In the genomic region with DNA sequence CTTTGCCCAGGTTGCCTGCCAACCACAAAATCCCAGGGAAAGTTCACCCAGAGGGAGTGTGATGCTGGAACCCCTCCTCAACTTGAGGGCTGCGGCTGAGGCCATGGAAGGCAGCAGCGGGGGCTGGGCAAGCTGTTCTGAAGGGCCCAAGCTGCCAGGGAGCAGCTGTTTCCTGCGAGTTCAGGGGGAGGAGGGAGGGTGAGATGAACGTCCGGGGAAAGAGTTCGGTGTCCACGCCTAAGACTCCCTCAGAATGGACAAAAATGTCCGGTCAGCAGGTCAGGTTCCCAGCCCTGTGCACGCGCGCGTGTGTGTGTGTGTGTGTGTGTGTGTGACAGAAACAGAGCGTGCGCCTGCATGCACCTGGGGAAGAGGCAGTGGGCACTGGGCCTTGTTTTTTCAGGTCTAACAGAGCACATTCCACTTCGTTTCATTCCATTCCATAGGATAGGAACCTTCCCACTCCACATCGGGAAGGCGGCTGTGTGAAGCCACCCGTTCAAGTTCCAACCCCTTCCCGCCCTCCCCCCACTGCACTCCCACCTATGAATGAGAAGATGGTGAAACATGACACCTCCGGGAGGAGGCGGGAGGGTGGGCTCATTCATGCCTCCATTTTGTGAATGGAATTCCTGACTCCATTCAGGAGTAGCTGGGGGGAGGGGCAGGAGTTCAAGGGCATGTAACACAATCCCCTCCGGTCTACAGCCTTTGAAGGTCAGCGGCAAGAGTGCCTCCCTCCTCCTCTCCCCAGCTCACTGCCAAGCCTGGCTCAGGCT, we compare ENCODE assay signal across 9 cellular contexts. TPM values are rescaled to one million over a fixed set of nuclear protein-coding genes. Genes with fewer than 3 reads are reported as not detected.
DNase-seq lines count a peak whose midpoint lies in the region; ATAC-seq, FAIRE-seq and TF ChIP-seq lines count a peak whose summit lies in the region.
"Had no signal": no experiment of that assay in that cellular context is flagged by ENCODE, and none has a peak within 500 bp of the region (broad histone marks: within the 10 kb centered on the region; RNA-seq: fewer than 3 reads in every experiment).

No MANE protein-coding gene starts in this region.

- no peaks in the 10 kb centered on the region for H4K20me1 ChIP-seq in HepG2 (ENCODE audit: insufficient read depth, low read length)

- H3K79me2 ChIP-seq in HepG2 (ENCODE audit: insufficient read depth, low read length), result peaks cover 10% of the 10 kb centered on the region

- peak overlapping the region; percentile 96 for H3K27ac ChIP-seq in HepG2 (ENCODE audit: extremely low read length, insufficient read depth, low read length)

- no peak overlapping the region for H3K4me3 Mint-ChIP-seq in Caco-2 (ENCODE audit: unreplicated experiment)
- H3K4me3 Mint-ChIP-seq: activated naive CD4-positive, alpha-beta T cell treated with anti-CD3 and anti-CD28 coated beads, Interleukin-2, amount 50 U/mL, for 24 hours had no signal

- no peak overlapping the region for H3K4me3 ChIP-seq in Caco-2 (ENCODE audit: low read depth, low read length)
- H3K4me3 ChIP-seq in HepG2 (replicated peaks in 1 of 3; ENCODE audit: insufficient read depth in 1 of 3, low read depth in 2 of 3, low read length in 3 of 3), result peak overlapping the region in 2 of 3 experiments; percentile 26 to 58; a peak in 4 of 6 replicates

- TF ChIP-seq EP300 in HepG2 (IDR thresholded peaks at IDR 0.05; ENCODE audit: low read depth in 2 of 2, low read length in 2 of 2) (peak; percentile 97 to 98), HepG2 (CRISPR knock-in tag; IDR thresholded peaks at IDR 0.05; ENCODE audit: borderline replicate concordance) (peak; percentile 99)

- H3K36me3 Mint-ChIP-seq in Caco-2 (ENCODE audit: insufficient read depth, unreplicated experiment), result peaks cover 47% of the 10 kb centered on the region

- in situ Hi-C loops in HepG2 (cut with HindIII; ENCODE audit: extremely low pct_ligation_motif_present, low pct_unique_long_range_greater_than_20kb), result no loop called here

- CTCF ChIA-PET in Caco-2 (lab: Charles Lee), result no interaction called here
- CTCF ChIA-PET in HepG2 (lab: Yijun Ruan, JAX; ENCODE audit: low intra/inter-chr PET ratio, low total read pairs), result no interaction called here

- no peaks in the 10 kb centered on the region for H3K27me3 Mint-ChIP-seq in Caco-2 (ENCODE audit: insufficient read depth, unreplicated experiment)
- H3K27me3 Mint-ChIP-seq: activated naive CD4-positive, alpha-beta T cell treated with anti-CD3 and anti-CD28 coated beads, Interleukin-2, amount 50 U/mL, for 24 hours had no signal

- peak overlapping the region; percentile 24 for H3K27ac Mint-ChIP-seq in Caco-2 (ENCODE audit: unreplicated experiment)
- H3K27ac Mint-ChIP-seq: activated naive CD4-positive, alpha-beta T cell treated with anti-CD3 and anti-CD28 coated beads, Interleukin-2, amount 50 U/mL, for 24 hours had no signal

- H3K9ac ChIP-seq in HepG2 (ENCODE audit: insufficient read depth, low read depth, low read length), result peak overlapping the region; percentile 81

- intact Hi-C loops in Caco-2 (cut with micrococcal nuclease; ENCODE audit: unreplicated experiment), result no loop called here
- intact Hi-C loops in HepG2 (cut with micrococcal nuclease; ENCODE audit: unreplicated experiment), result loop anchor here (1.0 kb wide), 3 partner anchors 10 to 43 kb away; no protein-coding TSS in a partner anchor

- FAIRE-seq in HepG2 (lab: Jason Lieb, UNC), result peak; percentile 98

- BruUV-seq in Caco-2 (replicated peaks; lab: Mats Ljungman, UMichigan), result no TSS peak
- no TSS peak for BruUV-seq in HepG2 (replicated peaks; lab: Mats Ljungman, UMichigan)

- no peaks in the 10 kb centered on the region for H3K9me3 ChIP-seq in Caco-2
- H3K9me3 ChIP-seq in HepG2 (ENCODE audit: low read length), result no peaks in the 10 kb centered on the region

- peak; percentile 45 for TF ChIP-seq RAD21 in HepG2 (CRISPR knock-in tag; IDR thresholded peaks at IDR 0.05)

- no peaks in the 10 kb centered on the region for H3K9me3 Mint-ChIP-seq in Caco-2 (ENCODE audit: unreplicated experiment)
- H3K9me3 Mint-ChIP-seq: activated naive CD4-positive, alpha-beta T cell treated with anti-CD3 and anti-CD28 coated beads, Interleukin-2, amount 50 U/mL, for 24 hours had no signal

- peak; percentile 82 to 93 for TF ChIP-seq POLR2A in HepG2 (IDR thresholded peaks at IDR 0.05; ENCODE audit: insufficient read depth in 1 of 2, low read depth in 2 of 2, low read length in 2 of 2)

- POLR2A ChIA-PET in Caco-2 (lab: Charles Lee) (no interaction called here), HepG2 (lab: Yijun Ruan, JAX) (interaction anchor here (0.6 to 23.9 kb wide), 30 partner anchors 9 to 308 kb away, joined by 3 to 1546 read pairs (median 4); partner anchors contain the start of genes ARL4D, DHX8 and ETV4)

- H3K4me1 ChIP-seq in Caco-2 (peaks cover 12% of the 10 kb centered on the region), HepG2 (ENCODE audit: insufficient read depth, low read length) (peaks cover 97% of the 10 kb centered on the region)

- H3K36me3 ChIP-seq in Caco-2 (ENCODE audit: control insufficient read depth, insufficient read depth, low read length), result peaks cover 2% of the 10 kb centered on the region; the same call in 1 of the 2 replicates
- peaks cover 20 to 44% of the 10 kb centered on the region in 2 experiments for H3K36me3 ChIP-seq in HepG2 (replicated peaks in 1 of 2; ENCODE audit: control insufficient read depth in 1 of 2, insufficient read depth in 2 of 2, low read length in 2 of 2)

- ATAC-seq in HepG2, result peak; percentile 74

- H3K4me1 Mint-ChIP-seq in Caco-2 (ENCODE audit: low read depth, unreplicated experiment), result no peaks in the 10 kb centered on the region
- H3K4me1 Mint-ChIP-seq: activated naive CD4-positive, alpha-beta T cell treated with anti-CD3 and anti-CD28 coated beads, Interleukin-2, amount 50 U/mL, for 24 hours had no signal

- TF ChIP-seq CTCF in Caco-2 (IDR thresholded peaks at IDR 0.05; ENCODE audit: insufficient read depth in 1 of 2, low read depth in 1 of 2, low read length in 1 of 2, severe bottlenecking in 1 of 2, unreplicated experiment in 1 of 2) (no peak), HepG2 (CRISPR knock-in tag; IDR thresholded peaks at IDR 0.05) (peak; percentile 31; the same call in 1 of the 2 replicates)

- WGBS in HepG2 (ENCODE audit: low lambda C conversion rate), result 3% methylated on average over 23 of the region's 23 CpGs

- H3K27me3 ChIP-seq in Caco-2 (replicated peaks; ENCODE audit: control insufficient read depth, insufficient read depth, low read length) (no peaks in the 10 kb centered on the region), HepG2 (ENCODE audit: control insufficient read depth in 1 of 2, insufficient read depth in 2 of 2, low read length in 2 of 2) (no peaks in the 10 kb centered on the region)

- DNase-seq in Caco-2, result peak in 1 of 2 experiments; percentile 51
- peak; percentile 43 for DNase-seq in NCI-H2107 treated with DMSO at 0.1 percent for 48 hours (lab: John Stamatoyannopoulos, UW; ENCODE audit: unreplicated experiment)
- peak; percentile 35 for DNase-seq in cerebellar cortex (ENCODE audit: low spot score)
- peak; percentile 100 for DNase-seq in HepG2 (ENCODE audit: low spot score)
- no peak for DNase-seq in RKO (ENCODE audit: low spot score)
- DNase-seq in effector CD4-positive, alpha-beta T cell, result no peak
- DNase-seq in cortex of kidney (lab: John Stamatoyannopoulos, UW), result no peak
- DNase-seq in cerebellar nuclear complex (lab: John Stamatoyannopoulos, UW), result no peak

- peak overlapping the region; percentile 87 for H3K4me2 ChIP-seq in HepG2 (ENCODE audit: low read depth, low read length)

- no peak overlapping the region for H2AFZ ChIP-seq in HepG2 (ENCODE audit: low read length)

RNA-seq across cellular contexts. Expression of gene ETV4, which starts 15.6 kb away (rescaled TPM):
- total RNA-seq in Caco-2 (2022) (37.8 and 48.5 TPM in 2 replicates), HepG2 (2016; rRNA removed; fragmentation: Illumina TruSeq; extraction: Trizol) (126 and 128 TPM in 2 replicates)
- 59.4 and 72.0 TPM in 2 replicates for total RNA-seq in HepG2 (2016; cell fraction: cytosol; rRNA removed; fragmentation: Illumina TruSeq; extraction: Trizol; ENCODE audit: low read depth)
- total RNA-seq in HepG2 (2016; cell fraction: insoluble cytoplasmic fraction; rRNA removed; fragmentation: Illumina TruSeq; extraction: Trizol), result 106 and 130 TPM in 2 replicates
- 149 and 180 TPM in 2 replicates for total RNA-seq in HepG2 (2016; cell fraction: membrane; rRNA removed; fragmentation: Illumina TruSeq; extraction: Trizol)
- total RNA-seq in HepG2 (2016; cell fraction: nucleus; rRNA removed; fragmentation: Illumina TruSeq; extraction: Trizol), result 70.8 and 88.4 TPM in 2 replicates
- polyA plus RNA-seq in HepG2 (2011; rRNA removed), result 330 and 361 TPM in 2 replicates
- 170 and 232 TPM in 2 replicates for polyA plus RNA-seq in HepG2 (2011; cell fraction: cytosol; rRNA removed)
- 463 and 506 TPM in 2 replicates for polyA plus RNA-seq in HepG2 (2011; cell fraction: nucleus; rRNA removed)
- polyA plus RNA-seq in HepG2 (2012), result 277 and 289 TPM in 2 replicates
- polyA plus RNA-seq in HepG2 (2016; cell fraction: cytosol; fragmentation: Illumina TruSeq; extraction: Trizol; ENCODE audit: low read depth), result 120 and 136 TPM in 2 replicates
- 164 and 205 TPM in 2 replicates for polyA plus RNA-seq in HepG2 (2016; cell fraction: insoluble cytoplasmic fraction; fragmentation: Illumina TruSeq; extraction: Trizol; ENCODE audit: low read depth)
- polyA plus RNA-seq in HepG2 (2016; cell fraction: membrane; fragmentation: Illumina TruSeq; extraction: Trizol; ENCODE audit: low read depth), result 212 and 220 TPM in 2 replicates
- polyA plus RNA-seq in HepG2 (2016; cell fraction: nucleus; fragmentation: Illumina TruSeq; extraction: Trizol; ENCODE audit: insufficient read depth, low read depth), result 278 and 294 TPM in 2 replicates
- 3.5 and 231 TPM in 2 replicates for polyA minus RNA-seq in HepG2 (2011; rRNA and poly(A)+ RNA removed; ENCODE audit: low replicate concordance)
- polyA minus RNA-seq in HepG2 (2011; cell fraction: cytosol; rRNA and poly(A)+ RNA removed), result 120 and 134 TPM in 2 replicates
- 97.1 and 102 TPM in 2 replicates for polyA minus RNA-seq in HepG2 (2011; cell fraction: nucleus; rRNA and poly(A)+ RNA removed)

RNA-seq across cellular contexts. Expression of gene DHX8, which starts 46.7 kb away (rescaled TPM):
- total RNA-seq in Caco-2 (2022) (56.3 and 66.8 TPM in 2 replicates), HepG2 (2016; rRNA removed; fragmentation: Illumina TruSeq; extraction: Trizol) (48.9 and 66.9 TPM in 2 replicates)
- 7.3 and 7.5 TPM in 2 replicates for total RNA-seq in HepG2 (2016; cell fraction: cytosol; rRNA removed; fragmentation: Illumina TruSeq; extraction: Trizol; ENCODE audit: low read depth)
- 48.9 and 59.5 TPM in 2 replicates for total RNA-seq in HepG2 (2016; cell fraction: insoluble cytoplasmic fraction; rRNA removed; fragmentation: Illumina TruSeq; extraction: Trizol)
- total RNA-seq in HepG2 (2016; cell fraction: membrane; rRNA removed; fragmentation: Illumina TruSeq; extraction: Trizol), result 13.7 and 14.3 TPM in 2 replicates
- total RNA-seq in HepG2 (2016; cell fraction: nucleus; rRNA removed; fragmentation: Illumina TruSeq; extraction: Trizol), result 36.4 and 38.7 TPM in 2 replicates
- polyA plus RNA-seq in HepG2 (2011; rRNA removed), result 23.6 and 24.8 TPM in 2 replicates
- 19.6 and 23.9 TPM in 2 replicates for polyA plus RNA-seq in HepG2 (2011; cell fraction: cytosol; rRNA removed)
- polyA plus RNA-seq in HepG2 (2011; cell fraction: nucleus; rRNA removed), result 28.8 and 31.8 TPM in 2 replicates
- polyA plus RNA-seq in HepG2 (2012), result 24.9 and 33.1 TPM in 2 replicates
- polyA plus RNA-seq in HepG2 (2016; cell fraction: cytosol; fragmentation: Illumina TruSeq; extraction: Trizol; ENCODE audit: low read depth), result 1.9 and 2.2 TPM in 2 replicates
- polyA plus RNA-seq in HepG2 (2016; cell fraction: insoluble cytoplasmic fraction; fragmentation: Illumina TruSeq; extraction: Trizol; ENCODE audit: low read depth), result 37.7 and 41.9 TPM in 2 replicates
- 4.4 and 5.7 TPM in 2 replicates for polyA plus RNA-seq in HepG2 (2016; cell fraction: membrane; fragmentation: Illumina TruSeq; extraction: Trizol; ENCODE audit: low read depth)
- polyA plus RNA-seq in HepG2 (2016; cell fraction: nucleus; fragmentation: Illumina TruSeq; extraction: Trizol; ENCODE audit: insufficient read depth, low read depth), result 36.7 and 42.2 TPM in 2 replicates
- 67.3 and 93.6 TPM in 2 replicates for polyA minus RNA-seq in HepG2 (2011; rRNA and poly(A)+ RNA removed; ENCODE audit: low replicate concordance)
- 36.8 and 37.9 TPM in 2 replicates for polyA minus RNA-seq in HepG2 (2011; cell fraction: cytosol; rRNA and poly(A)+ RNA removed)
- polyA minus RNA-seq in HepG2 (2011; cell fraction: nucleus; rRNA and poly(A)+ RNA removed), result 37.6 and 44.9 TPM in 2 replicates

Comparison
In these comparisons a context has a peak if more than half of its experiments do, and no peak if none do; other contexts are left out.
1. DNase-seq: peak in NCI-H2107 treated with DMSO at 0.1 percent for 48 hours (single experiment), cerebellar cortex (single experiment) and HepG2 (single experiment); none in RKO (single experiment), effector CD4-positive, alpha-beta T cell (single experiment), cortex of kidney (single experiment) and cerebellar nuclear complex (0 of 2).